Comparison of ENCODE assay signal across 1 cellular context in genomic region chr1:110697606-110698005, GRCh38.
TF ChIP-seq lines count a peak whose summit lies in the region.

No MANE protein-coding gene starts in this region.

TF ChIP-seq in GM23338, 12 proteins besides CTCF, POLR2A, EP300 and RAD21 (continued from another document):
- TF ChIP-seq CREB1 (CRISPR knock-in tag; IDR thresholded peaks at IDR 0.05; ENCODE audit: low read depth) (no peak), JUNB (IDR thresholded peaks at IDR 0.05; ENCODE audit: unreplicated experiment) (no peak), EZH2phosphoT487 (IDR thresholded peaks at IDR 0.05; ENCODE audit: unreplicated experiment) (no peak), STAT1 (IDR thresholded peaks at IDR 0.05; ENCODE audit: unreplicated experiment) (no peak), ZNF114 (CRISPR knock-in tag; IDR thresholded peaks at IDR 0.05) (no peak), REST (IDR thresholded peaks at IDR 0.05; ENCODE audit: unreplicated experiment) (no peak), ETS1 (IDR thresholded peaks at IDR 0.05) (no peak), NANOG (IDR thresholded peaks at IDR 0.05; ENCODE audit: borderline replicate concordance) (no peak), POLR2AphosphoS5 (IDR thresholded peaks at IDR 0.05; ENCODE audit: low read depth) (no peak), EZH2 (IDR thresholded peaks at IDR 0.05; ENCODE audit: low read depth, unreplicated experiment) (no peak)
- TF ChIP-seq, protein P1, sequence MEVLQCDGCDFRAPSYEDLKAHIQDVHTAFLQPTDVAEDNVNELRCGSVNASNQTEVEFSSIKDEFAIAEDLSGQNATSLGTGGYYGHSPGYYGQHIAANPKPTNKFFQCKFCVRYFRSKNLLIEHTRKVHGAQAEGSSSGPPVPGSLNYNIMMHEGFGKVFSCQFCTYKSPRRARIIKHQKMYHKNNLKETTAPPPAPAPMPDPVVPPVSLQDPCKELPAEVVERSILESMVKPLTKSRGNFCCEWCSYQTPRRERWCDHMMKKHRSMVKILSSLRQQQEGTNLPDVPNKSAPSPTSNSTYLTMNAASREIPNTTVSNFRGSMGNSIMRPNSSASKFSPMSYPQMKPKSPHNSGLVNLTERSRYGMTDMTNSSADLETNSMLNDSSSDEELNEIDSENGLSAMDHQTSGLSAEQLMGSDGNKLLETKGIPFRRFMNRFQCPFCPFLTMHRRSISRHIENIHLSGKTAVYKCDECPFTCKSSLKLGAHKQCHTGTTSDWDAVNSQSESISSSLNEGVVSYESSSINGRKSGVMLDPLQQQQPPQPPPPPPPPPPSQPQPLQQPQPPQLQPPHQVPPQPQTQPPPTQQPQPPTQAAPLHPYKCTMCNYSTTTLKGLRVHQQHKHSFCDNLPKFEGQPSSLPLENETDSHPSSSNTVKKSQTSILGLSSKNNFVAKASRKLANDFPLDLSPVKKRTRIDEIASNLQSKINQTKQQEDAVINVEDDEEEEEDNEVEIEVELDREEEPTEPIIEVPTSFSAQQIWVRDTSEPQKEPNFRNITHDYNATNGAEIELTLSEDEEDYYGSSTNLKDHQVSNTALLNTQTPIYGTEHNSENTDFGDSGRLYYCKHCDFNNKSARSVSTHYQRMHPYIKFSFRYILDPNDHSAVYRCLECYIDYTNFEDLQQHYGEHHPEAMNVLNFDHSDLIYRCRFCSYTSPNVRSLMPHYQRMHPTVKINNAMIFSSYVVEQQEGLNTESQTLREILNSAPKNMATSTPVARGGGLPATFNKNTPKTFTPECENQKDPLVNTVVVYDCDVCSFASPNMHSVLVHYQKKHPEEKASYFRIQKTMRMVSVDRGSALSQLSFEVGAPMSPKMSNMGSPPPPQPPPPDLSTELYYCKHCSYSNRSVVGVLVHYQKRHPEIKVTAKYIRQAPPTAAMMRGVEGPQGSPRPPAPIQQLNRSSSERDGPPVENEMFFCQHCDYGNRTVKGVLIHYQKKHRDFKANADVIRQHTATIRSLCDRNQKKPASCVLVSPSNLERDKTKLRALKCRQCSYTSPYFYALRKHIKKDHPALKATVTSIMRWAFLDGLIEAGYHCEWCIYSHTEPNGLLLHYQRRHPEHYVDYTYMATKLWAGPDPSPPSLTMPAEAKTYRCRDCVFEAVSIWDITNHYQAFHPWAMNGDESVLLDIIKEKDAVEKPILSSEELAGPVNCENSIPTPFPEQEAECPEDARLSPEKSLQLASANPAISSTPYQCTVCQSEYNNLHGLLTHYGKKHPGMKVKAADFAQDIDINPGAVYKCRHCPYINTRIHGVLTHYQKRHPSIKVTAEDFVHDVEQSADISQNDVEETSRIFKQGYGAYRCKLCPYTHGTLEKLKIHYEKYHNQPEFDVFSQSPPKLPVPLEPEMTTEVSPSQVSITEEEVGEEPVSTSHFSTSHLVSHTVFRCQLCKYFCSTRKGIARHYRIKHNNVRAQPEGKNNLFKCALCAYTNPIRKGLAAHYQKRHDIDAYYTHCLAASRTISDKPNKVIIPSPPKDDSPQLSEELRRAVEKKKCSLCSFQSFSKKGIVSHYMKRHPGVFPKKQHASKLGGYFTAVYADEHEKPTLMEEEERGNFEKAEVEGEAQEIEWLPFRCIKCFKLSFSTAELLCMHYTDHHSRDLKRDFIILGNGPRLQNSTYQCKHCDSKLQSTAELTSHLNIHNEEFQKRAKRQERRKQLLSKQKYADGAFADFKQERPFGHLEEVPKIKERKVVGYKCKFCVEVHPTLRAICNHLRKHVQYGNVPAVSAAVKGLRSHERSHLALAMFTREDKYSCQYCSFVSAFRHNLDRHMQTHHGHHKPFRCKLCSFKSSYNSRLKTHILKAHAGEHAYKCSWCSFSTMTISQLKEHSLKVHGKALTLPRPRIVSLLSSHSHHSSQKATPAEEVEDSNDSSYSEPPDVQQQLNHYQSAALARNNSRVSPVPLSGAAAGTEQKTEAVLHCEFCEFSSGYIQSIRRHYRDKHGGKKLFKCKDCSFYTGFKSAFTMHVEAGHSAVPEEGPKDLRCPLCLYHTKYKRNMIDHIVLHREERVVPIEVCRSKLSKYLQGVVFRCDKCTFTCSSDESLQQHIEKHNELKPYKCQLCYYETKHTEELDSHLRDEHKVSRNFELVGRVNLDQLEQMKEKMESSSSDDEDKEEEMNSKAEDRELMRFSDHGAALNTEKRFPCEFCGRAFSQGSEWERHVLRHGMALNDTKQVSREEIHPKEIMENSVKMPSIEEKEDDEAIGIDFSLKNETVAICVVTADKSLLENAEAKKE (CRISPR knock-in tag; IDR thresholded peaks at IDR 0.05) = no peak
